In the genomic region with DNA sequence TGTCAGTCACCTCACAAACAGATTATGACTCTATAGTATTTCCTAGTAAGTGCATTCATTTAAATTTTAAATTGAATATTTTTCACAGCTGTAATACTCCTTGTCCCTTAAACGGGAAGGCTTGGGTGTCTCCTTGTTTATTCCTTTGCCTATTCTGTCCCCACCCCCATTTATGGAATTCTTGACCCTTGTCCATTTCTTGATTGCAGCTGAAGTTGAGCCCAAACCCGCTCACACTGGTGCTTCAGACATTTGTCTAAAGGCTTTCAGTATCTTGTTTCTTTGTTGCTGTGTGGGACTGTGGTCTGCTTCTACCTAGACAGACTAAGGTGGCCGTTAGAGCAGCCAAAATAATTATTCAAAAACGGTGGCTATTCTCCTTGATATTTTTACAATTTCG, we compare ENCODE assay signal across 15 cellular contexts.
DNase-seq lines count a peak whose midpoint lies in the region; ATAC-seq, FAIRE-seq and TF ChIP-seq lines count a peak whose summit lies in the region.
"Had no signal": no experiment of that assay in that cellular context is flagged by ENCODE, and none has a peak within 500 bp of the region (broad histone marks: within the 10 kb centered on the region; RNA-seq: fewer than 3 reads in every experiment).

No MANE protein-coding gene starts in this region.

- no peak for TF ChIP-seq RAD21 in A549 (conservative IDR thresholded peaks at IDR 0.05 in 1 of 2, IDR thresholded peaks at IDR 0.05 in 1 of 2)

- POLR2A ChIA-PET in A549 (lab: Yijun Ruan, JAX) = no interaction called here

- TF ChIP-seq POLR2A in A549 (IDR thresholded peaks at IDR 0.05; ENCODE audit: low read length) (no peak), upper lobe of left lung (IDR thresholded peaks at IDR 0.05) (no peak)

- H3K9me3 ChIP-seq in A549 (no peaks in the 10 kb centered on the region), HUES48 (ENCODE audit: control insufficient read depth, insufficient read depth, low read length) (no peaks in the 10 kb centered on the region), upper lobe of left lung (no peaks in the 10 kb centered on the region)

- no peak for DNase-seq in A549 (ENCODE audit: low read depth in 1 of 2, low spot score in 1 of 2)
- no peak for DNase-seq in chondrocyte (ENCODE audit: low spot score)
- DNase-seq in nephron progenitor cell = no peak
- DNase-seq in activated CD8-positive, alpha-beta memory T cell treated with anti-CD3 and anti-CD28 coated beads, Interleukin-2, amount 50 U/mL, for 4 hours = no peak
- no peak for DNase-seq in upper lobe of left lung
- no peak for DNase-seq in middle frontal gyrus (ENCODE audit: extremely low spot score, low spot score)
- DNase-seq: C1 segment of cervical spinal cord, MM.1S, NCI-H226 had no signal

- peak overlapping the region; percentile 82 for H3K27ac Mint-ChIP-seq in chondrocyte (ENCODE audit: unreplicated experiment)
- peak overlapping the region; percentile 56 for H3K27ac Mint-ChIP-seq in nephron progenitor cell

- no peak overlapping the region for H3K9ac ChIP-seq in HUES48 (ENCODE audit: low read depth, low read length)

- H3K27me3 ChIP-seq in HUES48 (ENCODE audit: control insufficient read depth, insufficient read depth, low read length) = no peaks in the 10 kb centered on the region
- H3K27me3 ChIP-seq in upper lobe of left lung = no peaks in the 10 kb centered on the region

- CTCF ChIA-PET in A549 (lab: Yijun Ruan, JAX) = no interaction called here

- H3K4me1 ChIP-seq in A549 (peaks cover 44% of the 10 kb centered on the region), HUES48 (ENCODE audit: control insufficient read depth, insufficient read depth, low read length) (peaks cover 74% of the 10 kb centered on the region), upper lobe of left lung (peaks cover 29 to 57% (median 35%) of the 10 kb centered on the region in 4 donors)

- H3K36me3 Mint-ChIP-seq in chondrocyte (ENCODE audit: low read depth) = no peaks in the 10 kb centered on the region
- no peaks in the 10 kb centered on the region for H3K36me3 Mint-ChIP-seq in nephron progenitor cell (ENCODE audit: low read depth)

- peak overlapping the region; percentile 44; the same call in 2 of the 3 replicates for H3K4me2 ChIP-seq in A549

- H3K36me3 ChIP-seq in HUES48 (ENCODE audit: control insufficient read depth, insufficient read depth, low read length) (no peaks in the 10 kb centered on the region), upper lobe of left lung (no peaks in the 10 kb centered on the region)

- FAIRE-seq in A549 (lab: Jason Lieb, UNC) = no peak

- H3K4me3 ChIP-seq in A549 = no peak overlapping the region
- no peak overlapping the region for H3K4me3 ChIP-seq in HUES48 (ENCODE audit: low read depth, low read length)
- H3K4me3 ChIP-seq in upper lobe of left lung = no peak overlapping the region
- H3K4me3 ChIP-seq: skin epidermis had no signal

- H3K4me1 Mint-ChIP-seq in chondrocyte (ENCODE audit: low read depth) (peaks cover 66% of the 10 kb centered on the region), nephron progenitor cell (peaks cover 99% of the 10 kb centered on the region)

- ATAC-seq in A549 = no peak
- ATAC-seq in upper lobe of left lung (ENCODE audit: low FRiP score in 2 of 2) = no peak
- no peak for ATAC-seq in HG03196 (IDR thresholded peaks at IDR 0.05; ENCODE audit: unreplicated experiment)

- WGBS in A549 (ENCODE audit: missing lambda C conversion rate) = 55% methylated on average over 5 of the region's 5 CpGs
- WGBS in upper lobe of left lung, 2 donors = 53 to 61% methylated on average over 5 of the region's 5 CpGs

- H3K4me3 Mint-ChIP-seq in chondrocyte (ENCODE audit: unreplicated experiment) (no peak overlapping the region), nephron progenitor cell (peak overlapping the region; percentile 28)

- TF ChIP-seq CTCF in A549 (IDR thresholded peaks at IDR 0.05) = no peak
- TF ChIP-seq CTCF in chondrocyte (IDR thresholded peaks at IDR 0.05) = no peak
- TF ChIP-seq CTCF in nephron progenitor cell (IDR thresholded peaks at IDR 0.05) = no peak
- TF ChIP-seq CTCF in upper lobe of left lung (IDR thresholded peaks at IDR 0.05) = no peak

- TF ChIP-seq EP300 in A549 (IDR thresholded peaks at IDR 0.05) = no peak
- TF ChIP-seq EP300 in upper lobe of left lung (IDR thresholded peaks at IDR 0.05) = no peak

- H3K9me3 Mint-ChIP-seq in chondrocyte (ENCODE audit: low read depth) (no peaks in the 10 kb centered on the region), nephron progenitor cell (no peaks in the 10 kb centered on the region)

- peak overlapping the region in 1 of 2 experiments; percentile 23; a peak in 2 of 6 replicates for H3K27ac ChIP-seq in A549
- H3K27ac ChIP-seq in HUES48 (ENCODE audit: low read depth, low read length) = peak overlapping the region; percentile 2
- peak overlapping the region in 2 of 4 donors; percentile 8 to 50 for H3K27ac ChIP-seq in upper lobe of left lung
- H3K27ac ChIP-seq: epithelial cell of prostate, HL-60, RWPE1 had no signal

- no peaks in the 10 kb centered on the region for H3K27me3 Mint-ChIP-seq in chondrocyte (ENCODE audit: low read depth)
- H3K27me3 Mint-ChIP-seq in nephron progenitor cell (ENCODE audit: low read depth, poor library complexity) = no peaks in the 10 kb centered on the region

TF ChIP-seq in A549, 52 proteins besides CTCF, POLR2A, EP300 and RAD21:
- TF ChIP-seq TFCP2L1 (CRISPR knock-in tag; IDR thresholded peaks at IDR 0.05) (no peak), RCOR1 (IDR thresholded peaks at IDR 0.05; ENCODE audit: low read depth, low read length) (no peak), NR3C1 (IDR thresholded peaks at IDR 0.05) (no peak), GATA3 (IDR thresholded peaks at IDR 0.05; ENCODE audit: borderline replicate concordance) (no peak), SREBF2 (IDR thresholded peaks at IDR 0.05) (no peak), FOSL2 (IDR thresholded peaks at IDR 0.05) (no peak), FOSL2 (CRISPR knock-in tag; IDR thresholded peaks at IDR 0.05) (no peak), HDAC2 (IDR thresholded peaks at IDR 0.05) (no peak), CHD4 (IDR thresholded peaks at IDR 0.05; ENCODE audit: borderline replicate concordance) (no peak), PHF8 (IDR thresholded peaks at IDR 0.05; ENCODE audit: borderline replicate concordance, low read depth) (no peak), HMGXB4 (CRISPR knock-in tag; IDR thresholded peaks at IDR 0.05; ENCODE audit: borderline replicate concordance) (no peak), EHMT2 (IDR thresholded peaks at IDR 0.05; ENCODE audit: low read depth) (no peak), USF2 (IDR thresholded peaks at IDR 0.05) (no peak), ZSCAN20 (CRISPR knock-in tag; IDR thresholded peaks at IDR 0.05) (no peak), ZFP36 (IDR thresholded peaks at IDR 0.05; ENCODE audit: borderline replicate concordance, partially characterized antibody) (no peak)
- TF ChIP-seq, protein P1, sequence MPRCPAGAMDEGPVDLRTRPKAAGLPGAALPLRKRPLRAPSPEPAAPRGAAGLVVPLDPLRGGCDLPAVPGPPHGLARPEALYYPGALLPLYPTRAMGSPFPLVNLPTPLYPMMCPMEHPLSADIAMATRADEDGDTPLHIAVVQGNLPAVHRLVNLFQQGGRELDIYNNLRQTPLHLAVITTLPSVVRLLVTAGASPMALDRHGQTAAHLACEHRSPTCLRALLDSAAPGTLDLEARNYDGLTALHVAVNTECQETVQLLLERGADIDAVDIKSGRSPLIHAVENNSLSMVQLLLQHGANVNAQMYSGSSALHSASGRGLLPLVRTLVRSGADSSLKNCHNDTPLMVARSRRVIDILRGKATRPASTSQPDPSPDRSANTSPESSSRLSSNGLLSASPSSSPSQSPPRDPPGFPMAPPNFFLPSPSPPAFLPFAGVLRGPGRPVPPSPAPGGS (IDR thresholded peaks at IDR 0.05) = no peak
